Comparison of ENCODE assay signal across 12 cellular contexts in genomic region chr22:40324468-40325305, GRCh38. TPM values are rescaled to one million over a fixed set of nuclear protein-coding genes. Genes with fewer than 3 reads are reported as not detected.
A peak's percentile ranks its signal among the peaks of the same experiment; 100 is the strongest.
DNase-seq lines count a peak whose midpoint lies in the region; ATAC-seq and TF ChIP-seq lines count a peak whose summit lies in the region.
"Had no signal": no experiment of that assay in that cellular context is flagged by ENCODE, and none has a peak within 500 bp of the region (broad histone marks: within the 10 kb centered on the region; RNA-seq: fewer than 3 reads in every experiment).

No MANE protein-coding gene starts in this region.

- CTCF ChIA-PET in T-cell (lab: Charles Lee): interaction anchor here in 1 of 2 donors (0.6 to 4.0 kb wide), 3 partner anchors 11 to 183 kb away, joined by 3 to 24 read pairs (median 7); no protein-coding TSS in a partner anchor
- CTCF ChIA-PET in A673 (lab: Charles Lee): no interaction called here

- no peaks in the 10 kb centered on the region for H3K9me3 ChIP-seq in A673 (ENCODE audit: low read depth, low read length, poor library complexity, severe bottlenecking)

- intact Hi-C loops in A673 (cut with micrococcal nuclease; ENCODE audit: unreplicated experiment): no loop called here

- no peaks in the 10 kb centered on the region for H3K27me3 Mint-ChIP-seq in T-cell
- peaks cover 2% of the 10 kb centered on the region for H3K27me3 Mint-ChIP-seq in endothelial cell (ENCODE audit: unreplicated experiment)

- H3K4me1 Mint-ChIP-seq in T-cell (peaks cover 88 to 96% (median 89%) of the 10 kb centered on the region in 3 donors), endothelial cell (ENCODE audit: unreplicated experiment) (peaks cover 58% of the 10 kb centered on the region)

- POLR2A ChIA-PET in T-cell (lab: Charles Lee): interaction anchor here in 1 of 2 donors (0.6 to 1.0 kb wide), 3 partner anchors 11 to 153 kb away, joined by 3 read pairs; no protein-coding TSS in a partner anchor
- POLR2A ChIA-PET in A673 (lab: Charles Lee; ENCODE audit: low non-redundant PET): no interaction called here

- DNase-seq in T-cell: peak; percentile 39 to 91 (median 71)
- peak; percentile 25 for DNase-seq in activated T-cell treated with anti-CD3 and anti-CD28 coated beads for 24 hours (ENCODE audit: low read depth)
- no peak for DNase-seq in endothelial cell (ENCODE audit: low spot score)
- peak; percentile 47 for DNase-seq in stimulated activated naive CD8-positive, alpha-beta T cell treated with anti-CD3 and anti-CD28 coated beads, Interleukin-15, Interleukin-2, amounts not matched to agents 100 U/mL and 50 U/mL, for 24 hours
- DNase-seq in NCI-H774 (lab: John Stamatoyannopoulos, UW): no peak
- DNase-seq in A673 (ENCODE audit: low spot score): no peak
- no peak for DNase-seq in NCI-H2227 treated with DMSO at 0.1 percent for 48 hours (lab: John Stamatoyannopoulos, UW)
- DNase-seq in NCI-H69 (lab: John Stamatoyannopoulos, UW): no peak
- DNase-seq: cortex of kidney, DMS 273 treated with DMSO at 0.1 percent for 48 hours, glutamatergic neuron, NCI-H226 had no signal

- H3K4me3 Mint-ChIP-seq in T-cell (peak overlapping the region; percentile 68 to 74 (median 72)), endothelial cell (ENCODE audit: unreplicated experiment) (no peak overlapping the region)

- peaks cover 28% of the 10 kb centered on the region for H3K36me3 ChIP-seq in A673 (ENCODE audit: insufficient read depth, low read length, poor library complexity, severe bottlenecking)

- TF ChIP-seq CTCF in endothelial cell (IDR thresholded peaks at IDR 0.05; ENCODE audit: unreplicated experiment) (no peak), A673 (conservative IDR thresholded peaks at IDR 0.05; ENCODE audit: low read depth, low read length) (no peak)

- H3K9me3 Mint-ChIP-seq in T-cell: no peaks in the 10 kb centered on the region
- H3K9me3 Mint-ChIP-seq in endothelial cell (ENCODE audit: unreplicated experiment): no peaks in the 10 kb centered on the region

- no peaks in the 10 kb centered on the region for H3K4me1 ChIP-seq in A673 (ENCODE audit: insufficient read depth, low read length, poor library complexity, severe bottlenecking)

- no peaks in the 10 kb centered on the region for H3K27me3 ChIP-seq in A673 (replicated peaks; ENCODE audit: insufficient read depth, low read depth, low read length, poor library complexity)

- peak; percentile 78 to 87 (median 84) for ATAC-seq in T-cell (replicated peaks in 1 of 4)
- ATAC-seq in stimulated activated naive CD8-positive, alpha-beta T cell treated with anti-CD3 and anti-CD28 coated beads, Interleukin-15, Interleukin-2, amounts not matched to agents 100 U/mL and 50 U/mL, for 24 hours: peak; percentile 52

- H3K4me3 ChIP-seq in A673 (ENCODE audit: low read depth, low read length, poor library complexity, severe bottlenecking): no peak overlapping the region

- BruUV-seq in A673 (replicated peaks; lab: Mats Ljungman, UMichigan): no TSS peak

- H3K36me3 Mint-ChIP-seq in T-cell (peaks cover 44% of the 10 kb centered on the region), endothelial cell (ENCODE audit: low read depth, unreplicated experiment) (peaks cover 18% of the 10 kb centered on the region)

- H3K27ac ChIP-seq in A673 (ENCODE audit: low read depth, low read length, poor library complexity, severe bottlenecking): no peak overlapping the region

- peak overlapping the region; percentile 90 to 93 for H3K27ac Mint-ChIP-seq in T-cell
- H3K27ac Mint-ChIP-seq in endothelial cell (ENCODE audit: unreplicated experiment): peak overlapping the region; percentile 84

RNA-seq across cellular contexts. Expression of gene ADSL, which starts 21.6 kb away (rescaled TPM):
- total RNA-seq in T-cell: 10 to 100 TPM; 64.0 to 84.3 (median 75.1) TPM
- 107 TPM for total RNA-seq in endothelial cell (ENCODE audit: unreplicated experiment)
- total RNA-seq in A673 (2021): 133 and 144 TPM in 2 replicates

RNA-seq across cellular contexts. Expression of gene SGSM3, which starts 45.7 kb away (rescaled TPM):
- total RNA-seq in T-cell: 100 to 1,000 TPM in 3 of 5 donors, 10 to 100 TPM in 2; 89.4 to 116 (median 101) TPM
- total RNA-seq in endothelial cell (ENCODE audit: unreplicated experiment): 85.9 TPM
- 91.1 and 96.1 TPM in 2 replicates for total RNA-seq in A673 (2021)

Comparison
In these comparisons a context has a peak if more than half of its experiments do, and no peak if none do; other contexts are left out.
1. DNase-seq: peak in T-cell (34 of 34), activated T-cell treated with anti-CD3 and anti-CD28 coated beads for 24 hours (single experiment) and stimulated activated naive CD8-positive, alpha-beta T cell treated with anti-CD3 and anti-CD28 coated beads, Interleukin-15, Interleukin-2, amounts not matched to agents 100 U/mL and 50 U/mL, for 24 hours (single experiment); none in endothelial cell (single experiment), NCI-H774 (single experiment), A673 (single experiment), NCI-H2227 treated with DMSO at 0.1 percent for 48 hours (single experiment) and NCI-H69 (single experiment).